ENCODE assay signal across 8 cellular contexts in genomic region chr6:157021267-157022021, GRCh38.
DNase-seq lines count a peak whose midpoint lies in the region; ATAC-seq and TF ChIP-seq lines count a peak whose summit lies in the region.

No MANE protein-coding gene starts in this region.

- H3K27ac ChIP-seq in heart left ventricle, result peak overlapping the region; percentile 95 to 100 (median 99)
- peak overlapping the region; percentile 97 to 99 (median 98) for H3K27ac ChIP-seq in upper lobe of left lung

- H3K27me3 ChIP-seq in adipocyte (replicated peaks; ENCODE audit: control insufficient read depth, insufficient read depth, low read length) (no peaks in the 10 kb centered on the region), heart left ventricle (no peaks in the 10 kb centered on the region), upper lobe of left lung (no peaks in the 10 kb centered on the region)

- peak in 1 of 2 donors; percentile 95 for TF ChIP-seq POLR2A in heart left ventricle (IDR thresholded peaks at IDR 0.05)
- TF ChIP-seq POLR2A in upper lobe of left lung (IDR thresholded peaks at IDR 0.05), result peak; percentile 38 to 99 (median 96)

- H3K4me3 ChIP-seq in GM12875 (ENCODE audit: low read depth, low read length), result peak overlapping the region; percentile 65
- peak overlapping the region; percentile 90 for H3K4me3 ChIP-seq in adipocyte (ENCODE audit: low read length)
- peak overlapping the region; percentile 53 to 96 (median 82) for H3K4me3 ChIP-seq in heart left ventricle
- peak overlapping the region; percentile 66 to 73 (median 68) for H3K4me3 ChIP-seq in upper lobe of left lung

- peak overlapping the region; percentile 98 for H3K9ac ChIP-seq in adipocyte (ENCODE audit: low read length)

- intact Hi-C loops in heart left ventricle (cut with DNase I) (loop anchor here (1.0 to 10.0 kb wide), 17 partner anchors 69 to 459 kb away; partner anchors contain the start of gene ARID1B (in 5 of the 10)), posterior vena cava (cut with DNase I) (loop anchor here (5.0 to 10.0 kb wide), 3 partner anchors 239 to 457 kb away; no protein-coding TSS in a partner anchor)

- peaks cover 8% of the 10 kb centered on the region for H3K9me3 ChIP-seq in adipocyte (ENCODE audit: control insufficient read depth, low read length)
- H3K9me3 ChIP-seq in heart left ventricle, result peaks cover 0 to 9% (median 0%) of the 10 kb centered on the region in 12 donors
- H3K9me3 ChIP-seq in upper lobe of left lung, result no peaks in the 10 kb centered on the region

- peaks cover 21% of the 10 kb centered on the region for H3K4me1 ChIP-seq in adipocyte (ENCODE audit: control insufficient read depth, insufficient read depth, low read length)
- H3K4me1 ChIP-seq in heart left ventricle, result peaks cover 0 to 55% (median 32%) of the 10 kb centered on the region in 12 donors
- peaks cover 30 to 39% (median 32%) of the 10 kb centered on the region in 4 donors for H3K4me1 ChIP-seq in upper lobe of left lung

- peak; percentile 15; the same call in 1 of the 2 replicates for TF ChIP-seq CTCF in GM12875 (IDR thresholded peaks at IDR 0.05; ENCODE audit: borderline replicate concordance, insufficient read depth, low read depth, low read length)
- TF ChIP-seq CTCF in heart left ventricle (IDR thresholded peaks at IDR 0.05), result peak; percentile 11 to 72 (median 48)
- TF ChIP-seq CTCF in upper lobe of left lung (IDR thresholded peaks at IDR 0.05), result peak in 5 of 6 experiments; percentile 3 to 74 (median 49)

- WGBS in heart left ventricle, 4 donors, result 0 to 1% (median 0%) methylated on average over 36 to 92 of the region's 92 CpGs
- 0% methylated on average over 27 to 67 of the region's 92 CpGs for WGBS in upper lobe of left lung, 2 donors

- DNase-seq in MV-4-11 (lab: John Stamatoyannopoulos, UW) (peak; percentile 78), SW 1271 (lab: John Stamatoyannopoulos, UW) (peak; percentile 48 to 78), adipocyte (ENCODE audit: low read depth) (peak; percentile 92), heart left ventricle (peak; percentile 93 to 96 (median 93)), posterior vena cava (ENCODE audit: low spot score) (peak; percentile 97), upper lobe of left lung (peak; percentile 94 to 97)

- no peaks in the 10 kb centered on the region for H3K36me3 ChIP-seq in adipocyte (ENCODE audit: control insufficient read depth, insufficient read depth, low read length, severe bottlenecking)
- H3K36me3 ChIP-seq in heart left ventricle, result no peaks in the 10 kb centered on the region
- no peaks in the 10 kb centered on the region for H3K36me3 ChIP-seq in upper lobe of left lung

- TF ChIP-seq EP300 in upper lobe of left lung (IDR thresholded peaks at IDR 0.05), result peak in 1 of 4 donors; percentile 68

- ATAC-seq in HG02571 (IDR thresholded peaks at IDR 0.05; ENCODE audit: unreplicated experiment), result peak; percentile 76
- ATAC-seq in heart left ventricle, result peak; percentile 89 to 95 (median 94)
- ATAC-seq in upper lobe of left lung (ENCODE audit: low FRiP score in 2 of 2), result peak; percentile 96

Comparison
In these comparisons a context has a peak if more than half of its experiments do, and no peak if none do; other contexts are left out.
1. Peak in every context shown above with its lines: DNase-seq, ATAC-seq, H3K4me3 ChIP-seq and H3K27ac ChIP-seq.